18 cellular contexts compared by ENCODE assay signal in genomic region chr4:184444215-184444952, GRCh38. TPM values are rescaled to one million over a fixed set of nuclear protein-coding genes. Genes with fewer than 3 reads are reported as not detected.
A peak's percentile ranks its signal among the peaks of the same experiment; 100 is the strongest.
DNase-seq lines count a peak whose midpoint lies in the region; ATAC-seq and TF ChIP-seq lines count a peak whose summit lies in the region.
"Had no signal": no experiment of that assay in that cellular context is flagged by ENCODE, and none has a peak within 500 bp of the region (broad histone marks: within the 10 kb centered on the region; RNA-seq: fewer than 3 reads in every experiment).

No MANE protein-coding gene starts in this region.

- H3K79me2 ChIP-seq in neural progenitor cell (ENCODE audit: low read depth), result peaks cover 47% of the 10 kb centered on the region

- TF ChIP-seq CTCF in neural progenitor cell (IDR thresholded peaks at IDR 0.05), result no peak
- no peak for TF ChIP-seq CTCF in lower lobe of right lung (IDR thresholded peaks at IDR 0.05)
- no peak for TF ChIP-seq CTCF in psoas muscle (IDR thresholded peaks at IDR 0.05)

- H3K9ac ChIP-seq in neural progenitor cell, result no peak overlapping the region

- peaks cover 25% of the 10 kb centered on the region for H3K4me1 ChIP-seq in neural progenitor cell
- H3K4me1 ChIP-seq in lower lobe of right lung, result peaks cover 92% of the 10 kb centered on the region
- peaks cover 91% of the 10 kb centered on the region for H3K4me1 ChIP-seq in psoas muscle

- ATAC-seq in stimulated activated naive CD8-positive, alpha-beta T cell treated with anti-CD3 and anti-CD28 coated beads, Interleukin-15, Interleukin-2, amounts not matched to agents 100 U/mL and 50 U/mL, for 24 hours, result no peak
- ATAC-seq in lower lobe of right lung, result no peak
- ATAC-seq in psoas muscle, result no peak

- peaks cover 32% of the 10 kb centered on the region for H4K20me1 ChIP-seq in neural progenitor cell (ENCODE audit: low read depth)

- H3K27me3 Mint-ChIP-seq in stimulated activated naive CD8-positive, alpha-beta T cell treated with anti-CD3 and anti-CD28 coated beads, Interleukin-15, Interleukin-2, amounts not matched to agents 100 ng/mL and 50 ng/mL, for 24 hours, result no peaks in the 10 kb centered on the region
- no peaks in the 10 kb centered on the region for H3K27me3 Mint-ChIP-seq in activated T-helper 2 cell treated with anti-CD3 and anti-CD28 coated beads, Interferon-gamma antibody, Interleukin-2, Interleukin-4, amounts not matched to agents 10 μg/mL and 5 μg/mL and 100 μg/mL, durations not matched to agents 14 hours and 24 hours and 36 hours (ENCODE audit: low read depth)
- peaks cover 2% of the 10 kb centered on the region for H3K27me3 Mint-ChIP-seq in neural progenitor cell (ENCODE audit: insufficient read depth, low read depth)
- H3K27me3 Mint-ChIP-seq: activated CD4-positive, alpha-beta T cell treated with anti-CD3 and anti-CD28 coated beads, Interleukin-2, amount 10 ng/mL, durations not matched to agents 7 days and 5 days had no signal

- no peaks in the 10 kb centered on the region for H3K9me3 Mint-ChIP-seq in stimulated activated naive CD8-positive, alpha-beta T cell treated with anti-CD3 and anti-CD28 coated beads, Interleukin-15, Interleukin-2, amounts not matched to agents 100 ng/mL and 50 ng/mL, for 24 hours
- H3K9me3 Mint-ChIP-seq in activated T-helper 2 cell treated with anti-CD3 and anti-CD28 coated beads, Interferon-gamma antibody, Interleukin-2, Interleukin-4, amounts not matched to agents 10 μg/mL and 5 μg/mL and 100 μg/mL, durations not matched to agents 14 hours and 24 hours and 36 hours, result no peaks in the 10 kb centered on the region
- no peaks in the 10 kb centered on the region for H3K9me3 Mint-ChIP-seq in neural progenitor cell
- H3K9me3 Mint-ChIP-seq: activated CD4-positive, alpha-beta T cell treated with anti-CD3 and anti-CD28 coated beads, Interleukin-2, amount 10 ng/mL, durations not matched to agents 7 days and 5 days; T-helper 2 cell treated with Interferon-gamma antibody and Interleukin-4, amounts not matched to agents 5 μg/mL and 100 μg/mL, for 36 hours had no signal

- H3K9me3 ChIP-seq in neural progenitor cell (ENCODE audit: low read depth), result no peaks in the 10 kb centered on the region
- H3K9me3 ChIP-seq in lower lobe of right lung, result no peaks in the 10 kb centered on the region
- no peaks in the 10 kb centered on the region for H3K9me3 ChIP-seq in psoas muscle

- peak overlapping the region; percentile 79 for H3K27ac Mint-ChIP-seq in stimulated activated naive CD8-positive, alpha-beta T cell treated with anti-CD3 and anti-CD28 coated beads, Interleukin-15, Interleukin-2, amounts not matched to agents 100 ng/mL and 50 ng/mL, for 24 hours
- peak overlapping the region; percentile 7 for H3K27ac Mint-ChIP-seq in activated T-helper 2 cell treated with anti-CD3 and anti-CD28 coated beads, Interferon-gamma antibody, Interleukin-2, Interleukin-4, amounts not matched to agents 10 μg/mL and 5 μg/mL and 100 μg/mL, durations not matched to agents 14 hours and 24 hours and 36 hours
- H3K27ac Mint-ChIP-seq in neural progenitor cell, result no peak overlapping the region
- H3K27ac Mint-ChIP-seq: activated CD4-positive, alpha-beta T cell treated with anti-CD3 and anti-CD28 coated beads, Interleukin-2, amount 10 ng/mL, durations not matched to agents 7 days and 5 days; T-helper 2 cell treated with Interferon-gamma antibody and Interleukin-4, amounts not matched to agents 5 μg/mL and 100 μg/mL, for 36 hours had no signal

- intact Hi-C loops in activated T-helper 2 cell treated with anti-CD3 and anti-CD28 coated beads, Interferon-gamma antibody, Interleukin-2, Interleukin-4, amounts not matched to agents 10 μg/mL and 5 μg/mL and 100 μg/mL, durations not matched to agents 14 hours and 24 hours and 36 hours (cut with micrococcal nuclease), result no loop called here
- intact Hi-C loops in lower lobe of right lung (cut with DNase I), result no loop called here
- intact Hi-C loops in psoas muscle (cut with DNase I), result no loop called here

- H3K27me3 ChIP-seq in neural progenitor cell, result no peaks in the 10 kb centered on the region
- H3K27me3 ChIP-seq in lower lobe of right lung (ENCODE audit: low read depth), result no peaks in the 10 kb centered on the region
- no peaks in the 10 kb centered on the region for H3K27me3 ChIP-seq in psoas muscle (ENCODE audit: insufficient read depth in 3 of 3, low read length in 2 of 3)
- H3K27me3 ChIP-seq: brain microvascular endothelial cell had no signal

- WGBS in psoas muscle, 3 donors, result 93 to 98% (median 94%) methylated on average over 5 of the region's 5 CpGs

- H3K36me3 ChIP-seq in neural progenitor cell (no peaks in the 10 kb centered on the region), lower lobe of right lung (no peaks in the 10 kb centered on the region), psoas muscle (ENCODE audit: insufficient read depth in 1 of 2, low read depth in 1 of 2) (no peaks in the 10 kb centered on the region)
- H3K36me3 ChIP-seq: brain microvascular endothelial cell had no signal

- H3K36me3 Mint-ChIP-seq in stimulated activated naive CD8-positive, alpha-beta T cell treated with anti-CD3 and anti-CD28 coated beads, Interleukin-15, Interleukin-2, amounts not matched to agents 100 ng/mL and 50 ng/mL, for 24 hours (ENCODE audit: low read depth), result peaks cover 49% of the 10 kb centered on the region
- peaks cover 54% of the 10 kb centered on the region for H3K36me3 Mint-ChIP-seq in activated T-helper 2 cell treated with anti-CD3 and anti-CD28 coated beads, Interferon-gamma antibody, Interleukin-2, Interleukin-4, amounts not matched to agents 10 μg/mL and 5 μg/mL and 100 μg/mL, durations not matched to agents 14 hours and 24 hours and 36 hours (ENCODE audit: low read depth)
- peaks cover 10% of the 10 kb centered on the region for H3K36me3 Mint-ChIP-seq in neural progenitor cell

- H3K4me3 Mint-ChIP-seq in stimulated activated naive CD8-positive, alpha-beta T cell treated with anti-CD3 and anti-CD28 coated beads, Interleukin-15, Interleukin-2, amounts not matched to agents 100 ng/mL and 50 ng/mL, for 24 hours, result peak overlapping the region; percentile 6
- no peak overlapping the region for H3K4me3 Mint-ChIP-seq in activated T-helper 2 cell treated with anti-CD3 and anti-CD28 coated beads, Interferon-gamma antibody, Interleukin-2, Interleukin-4, amounts not matched to agents 10 μg/mL and 5 μg/mL and 100 μg/mL, durations not matched to agents 14 hours and 24 hours and 36 hours (ENCODE audit: low read depth)
- no peak overlapping the region for H3K4me3 Mint-ChIP-seq in neural progenitor cell
- H3K4me3 Mint-ChIP-seq: activated CD4-positive, alpha-beta T cell treated with anti-CD3 and anti-CD28 coated beads, Interleukin-2, amount 10 ng/mL, durations not matched to agents 7 days and 5 days; T-helper 2 cell treated with Interferon-gamma antibody and Interleukin-4, amounts not matched to agents 5 μg/mL and 100 μg/mL, for 36 hours had no signal

- no peak overlapping the region for H3K4me2 ChIP-seq in neural progenitor cell

- no peak for DNase-seq in stimulated activated naive CD8-positive, alpha-beta T cell treated with anti-CD3 and anti-CD28 coated beads, Interleukin-15, Interleukin-2, amounts not matched to agents 100 U/mL and 50 U/mL, for 24 hours
- no peak for DNase-seq in activated T-helper 2 cell treated with anti-CD3 and anti-CD28 coated beads, Interferon-gamma antibody, Interleukin-2, Interleukin-4, amounts not matched to agents 10 μg/mL and 5 μg/mL and 100 μg/mL, durations not matched to agents 14 hours and 24 hours and 36 hours (ENCODE audit: low spot score)
- peak; percentile 36 for DNase-seq in iris pigment epithelial cell (ENCODE audit: low read depth)
- DNase-seq in RKO (ENCODE audit: low spot score), result no peak
- no peak for DNase-seq in neural progenitor cell (ENCODE audit: low spot score)
- no peak for DNase-seq in lower lobe of right lung
- DNase-seq in psoas muscle, result no peak
- DNase-seq: activated CD4-positive, alpha-beta T cell treated with anti-CD3 and anti-CD28 coated beads, Interleukin-2, amount 10 ng/mL, durations not matched to agents 7 days and 5 days; brain microvascular endothelial cell; DND-41; effector CD8-positive, alpha-beta T cell; foreskin fibroblast; NCI-H2081; NCI-H774; Right ventricle myocardium superior; small intestine had no signal

- H3K27ac ChIP-seq in neural progenitor cell, result no peak overlapping the region
- H3K27ac ChIP-seq in lower lobe of right lung, result no peak overlapping the region
- no peak overlapping the region for H3K27ac ChIP-seq in psoas muscle
- H3K27ac ChIP-seq: brain microvascular endothelial cell had no signal

- H3K4me1 Mint-ChIP-seq in stimulated activated naive CD8-positive, alpha-beta T cell treated with anti-CD3 and anti-CD28 coated beads, Interleukin-15, Interleukin-2, amounts not matched to agents 100 ng/mL and 50 ng/mL, for 24 hours (ENCODE audit: low read depth), result peaks cover 96% of the 10 kb centered on the region
- H3K4me1 Mint-ChIP-seq in activated T-helper 2 cell treated with anti-CD3 and anti-CD28 coated beads, Interferon-gamma antibody, Interleukin-2, Interleukin-4, amounts not matched to agents 10 μg/mL and 5 μg/mL and 100 μg/mL, durations not matched to agents 14 hours and 24 hours and 36 hours (ENCODE audit: low read depth), result peaks cover 61% of the 10 kb centered on the region
- H3K4me1 Mint-ChIP-seq in neural progenitor cell, result peaks cover 43% of the 10 kb centered on the region

- H2AFZ ChIP-seq in neural progenitor cell (replicated peaks), result no peak overlapping the region

- H3K4me3 ChIP-seq in neural progenitor cell (no peak overlapping the region), lower lobe of right lung (no peak overlapping the region), psoas muscle (no peak overlapping the region)

- no peaks in the 10 kb centered on the region for H3F3A ChIP-seq in neural progenitor cell (ENCODE audit: low read depth)

RNA-seq across cellular contexts. Expression of gene IRF2, which starts 30.0 kb away (rescaled TPM):
- total RNA-seq in activated T-helper 2 cell treated with anti-CD3 and anti-CD28 coated beads, Interferon-gamma antibody, Interleukin-2, Interleukin-4, amounts not matched to agents 10 μg/mL and 5 μg/mL and 100 μg/mL, durations not matched to agents 14 hours and 24 hours and 36 hours, result 47.6 and 53.2 TPM in 2 replicates
- 12.7 and 16.1 TPM in 2 replicates for total RNA-seq in neural progenitor cell (ENCODE audit: low replicate concordance)
- total RNA-seq in lower lobe of right lung, result 53.3 TPM
- total RNA-seq in psoas muscle, result 10 to 100 TPM; 14.6 to 23.4 (median 16.3) TPM
- polyA plus RNA-seq in psoas muscle, result 10 to 100 TPM in 2 of 3 donors, 1 to 10 TPM in 1; 6.7 to 28.9 (median 21.1) TPM
